In the genomic region with DNA sequence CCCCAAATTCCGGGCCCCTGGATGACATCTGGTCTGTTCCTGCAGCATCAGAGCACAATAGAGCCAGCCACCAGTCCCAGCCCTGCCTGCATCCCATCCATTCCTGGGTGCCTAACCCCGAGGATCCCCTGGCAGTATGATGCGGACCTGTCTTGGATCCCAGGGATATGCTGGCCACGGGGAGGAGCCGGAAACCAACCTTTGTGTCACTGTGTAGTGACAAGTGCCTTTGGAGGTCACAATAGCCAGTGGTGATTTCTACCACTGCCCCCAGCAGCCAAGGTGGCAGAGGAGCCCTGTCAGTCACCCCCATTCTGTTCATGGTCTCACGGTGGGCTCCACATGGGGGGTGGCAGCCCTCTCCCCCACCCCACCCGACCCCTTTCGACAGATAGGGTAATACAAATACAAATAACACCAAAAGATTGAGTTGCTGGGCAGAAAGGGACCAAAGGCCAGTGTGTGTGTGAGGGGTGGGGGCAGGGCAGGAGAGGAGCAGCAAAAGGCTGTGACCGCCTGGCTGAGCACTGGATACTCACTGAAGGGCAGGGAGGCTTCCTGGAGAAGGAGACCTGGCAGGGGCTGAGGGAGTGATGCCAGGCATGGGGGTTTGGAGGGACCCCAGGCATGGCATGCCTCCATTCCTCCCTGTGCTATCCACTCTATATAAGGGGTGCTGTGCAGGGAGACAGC, we compare ENCODE assay signal across 1 cellular context.
TF ChIP-seq lines count a peak whose summit lies in the region.

No MANE protein-coding gene starts in this region.

TF ChIP-seq in H1, 55 proteins besides CTCF, POLR2A, EP300 and RAD21:
- TF ChIP-seq RXRA (IDR thresholded peaks at IDR 0.05; ENCODE audit: insufficient read depth, low read depth, low read length) (no peak), TAF7 (optimal IDR thresholded peaks at IDR 0.05; ENCODE audit: borderline replicate concordance, low read depth, low read length) (no peak), NANOG (IDR thresholded peaks at IDR 0.05; ENCODE audit: insufficient read depth, low read depth, low read length, poor library complexity, severe bottlenecking) (no peak), BACH1 (IDR thresholded peaks at IDR 0.05; ENCODE audit: low read length) (no peak), SIX5 (IDR thresholded peaks at IDR 0.05; ENCODE audit: low read depth, low read length) (no peak), JUN (IDR thresholded peaks at IDR 0.05; ENCODE audit: low read depth, low read length) (no peak), EGR1 (IDR thresholded peaks at IDR 0.05; ENCODE audit: borderline replicate concordance, low read depth, low read length) (no peak)
